ENCODE assay signal across 8 cellular contexts in genomic region chr1:46603481-46603857, GRCh38. TPM values are rescaled to one million over a fixed set of nuclear protein-coding genes. Genes with fewer than 3 reads are reported as not detected.
DNase-seq lines count a peak whose midpoint lies in the region; ATAC-seq and TF ChIP-seq lines count a peak whose summit lies in the region.

No MANE protein-coding gene starts in this region.

- H3K4me3 ChIP-seq in Caco-2 (ENCODE audit: low read depth, low read length) = peak overlapping the region; percentile 48
- H3K4me3 ChIP-seq in MG63 = peak overlapping the region; percentile 80

- H3K4me3 Mint-ChIP-seq in Caco-2 (ENCODE audit: unreplicated experiment) = peak overlapping the region; percentile 84
- peak overlapping the region; percentile 91 to 97 (median 94) for H3K4me3 Mint-ChIP-seq in naive thymus-derived CD8-positive, alpha-beta T cell

- peak overlapping the region; percentile 86 for H3K27ac Mint-ChIP-seq in Caco-2 (ENCODE audit: unreplicated experiment)
- peak overlapping the region; percentile 88 to 96 (median 94) for H3K27ac Mint-ChIP-seq in naive thymus-derived CD8-positive, alpha-beta T cell

- no peaks in the 10 kb centered on the region for H3K36me3 ChIP-seq in Caco-2 (ENCODE audit: control insufficient read depth, insufficient read depth, low read length)
- H3K36me3 ChIP-seq in MG63 = no peaks in the 10 kb centered on the region; the same call in 1 of the 2 replicates

- no peaks in the 10 kb centered on the region for H3K27me3 Mint-ChIP-seq in Caco-2 (ENCODE audit: insufficient read depth, unreplicated experiment)
- no peaks in the 10 kb centered on the region for H3K27me3 Mint-ChIP-seq in naive thymus-derived CD8-positive, alpha-beta T cell

- CTCF ChIA-PET in Caco-2 (lab: Charles Lee) = interaction anchor here (1.1 to 2.5 kb wide), 4 partner anchors 13 to 121 kb away, joined by 3 to 8 read pairs (median 4); partner anchors contain the start of gene MOB3C

- H3K4me1 Mint-ChIP-seq in Caco-2 (ENCODE audit: low read depth, unreplicated experiment) = peaks cover 5% of the 10 kb centered on the region
- H3K4me1 Mint-ChIP-seq in naive thymus-derived CD8-positive, alpha-beta T cell = peaks cover 41 to 76% (median 67%) of the 10 kb centered on the region in 4 donors

- H3K9me3 ChIP-seq in Caco-2 (no peaks in the 10 kb centered on the region), MG63 (no peaks in the 10 kb centered on the region)

- intact Hi-C loops in Caco-2 (cut with micrococcal nuclease; ENCODE audit: unreplicated experiment) = loop anchor here (5.0 kb wide), 1 partner anchor 64 kb away; the partner anchor contains the start of gene ATPAF1

- no TSS peak for BruUV-seq in Caco-2 (replicated peaks; lab: Mats Ljungman, UMichigan)

- no peaks in the 10 kb centered on the region for H3K4me1 ChIP-seq in Caco-2

- DNase-seq in Caco-2 (no peak), MG63 (no peak), dermis blood vessel endothelial cell (peak; percentile 28), NCI-H748 (lab: John Stamatoyannopoulos, UW; ENCODE audit: unreplicated experiment) (no peak)
- DNase-seq in naive thymus-derived CD8-positive, alpha-beta T cell = no peak

- H3K27me3 ChIP-seq in Caco-2 (replicated peaks; ENCODE audit: control insufficient read depth, insufficient read depth, low read length) (no peaks in the 10 kb centered on the region), MG63 (no peaks in the 10 kb centered on the region)

- H3K36me3 Mint-ChIP-seq in Caco-2 (ENCODE audit: insufficient read depth, unreplicated experiment) = no peaks in the 10 kb centered on the region
- peaks cover 0 to 9% (median 4%) of the 10 kb centered on the region in 3 donors for H3K36me3 Mint-ChIP-seq in naive thymus-derived CD8-positive, alpha-beta T cell

- H3K9me3 Mint-ChIP-seq in Caco-2 (ENCODE audit: unreplicated experiment) = no peaks in the 10 kb centered on the region
- H3K9me3 Mint-ChIP-seq in naive thymus-derived CD8-positive, alpha-beta T cell = no peaks in the 10 kb centered on the region

- POLR2A ChIA-PET in Caco-2 (lab: Charles Lee) = interaction anchor here (1.4 kb wide), 1 partner anchor 13 kb away, joined by 18 read pairs; the partner anchor contains the start of gene MOB3C
- POLR2A ChIA-PET in naive thymus-derived CD8-positive, alpha-beta T cell (lab: Charles Lee) = interaction anchor here (1.1 to 6.0 kb wide), 7 partner anchors 8 to 70 kb away, joined by 3 to 122 read pairs (median 6); partner anchors contain the start of genes ATPAF1 and MOB3C

- no peak for TF ChIP-seq CTCF in Caco-2 (IDR thresholded peaks at IDR 0.05; ENCODE audit: insufficient read depth in 1 of 2, low read depth in 1 of 2, low read length in 1 of 2, severe bottlenecking in 1 of 2, unreplicated experiment in 1 of 2)

- no peak for ATAC-seq in naive thymus-derived CD8-positive, alpha-beta T cell
- ATAC-seq in HG02642 (IDR thresholded peaks at IDR 0.05; ENCODE audit: poor library complexity, unreplicated experiment) (no peak), HG03469 (IDR thresholded peaks at IDR 0.05; ENCODE audit: unreplicated experiment) (no peak), GM21737 (IDR thresholded peaks at IDR 0.05; ENCODE audit: unreplicated experiment) (no peak)

RNA-seq across cellular contexts. Expression of gene MKNK1, which starts 0.6 kb away (rescaled TPM):
- 22.7 and 30.5 TPM in 2 replicates for total RNA-seq in Caco-2 (2022)
- 16.4 and 22.7 TPM in 2 replicates for total RNA-seq in MG63 (2014; rRNA removed; shearing (Covaris generic); ENCODE audit: low replicate concordance)
- 24.1 and 26.4 TPM in 2 replicates for total RNA-seq in dermis blood vessel endothelial cell
- 10 to 100 TPM; 51.4 to 56.3 TPM for total RNA-seq in naive thymus-derived CD8-positive, alpha-beta T cell
- polyA plus RNA-seq in naive thymus-derived CD8-positive, alpha-beta T cell = 10 to 100 TPM; 17.6 to 19.7 (median 18.7) TPM

RNA-seq across cellular contexts. Expression of gene MOB3C, which starts 13.1 kb away (rescaled TPM):
- 1.6 and 2.1 TPM in 2 replicates for total RNA-seq in Caco-2 (2022)
- 1.5 and 4.8 TPM in 2 replicates for total RNA-seq in MG63 (2014; rRNA removed; shearing (Covaris generic); ENCODE audit: low replicate concordance)
- 13.4 and 19.6 TPM in 2 replicates for total RNA-seq in dermis blood vessel endothelial cell
- total RNA-seq in naive thymus-derived CD8-positive, alpha-beta T cell = 10 to 100 TPM; 24.3 to 24.7 TPM
- 10 to 100 TPM in 1 of 3 donors, 1 to 10 TPM in 2; 8.3 to 17.5 (median 8.4) TPM for polyA plus RNA-seq in naive thymus-derived CD8-positive, alpha-beta T cell

RNA-seq across cellular contexts. Expression of gene KNCN, which starts 52.0 kb away (rescaled TPM):
- total RNA-seq in Caco-2 (2022) (not detected in 2 replicates), dermis blood vessel endothelial cell (not detected in 2 replicates)
- not detected in 2 replicates for total RNA-seq in MG63 (2014; rRNA removed; shearing (Covaris generic); ENCODE audit: low replicate concordance)
- not detected for total RNA-seq in naive thymus-derived CD8-positive, alpha-beta T cell
- not detected for polyA plus RNA-seq in naive thymus-derived CD8-positive, alpha-beta T cell
